Comparison of ENCODE assay signal across 2 cellular contexts in the genomic region with DNA sequence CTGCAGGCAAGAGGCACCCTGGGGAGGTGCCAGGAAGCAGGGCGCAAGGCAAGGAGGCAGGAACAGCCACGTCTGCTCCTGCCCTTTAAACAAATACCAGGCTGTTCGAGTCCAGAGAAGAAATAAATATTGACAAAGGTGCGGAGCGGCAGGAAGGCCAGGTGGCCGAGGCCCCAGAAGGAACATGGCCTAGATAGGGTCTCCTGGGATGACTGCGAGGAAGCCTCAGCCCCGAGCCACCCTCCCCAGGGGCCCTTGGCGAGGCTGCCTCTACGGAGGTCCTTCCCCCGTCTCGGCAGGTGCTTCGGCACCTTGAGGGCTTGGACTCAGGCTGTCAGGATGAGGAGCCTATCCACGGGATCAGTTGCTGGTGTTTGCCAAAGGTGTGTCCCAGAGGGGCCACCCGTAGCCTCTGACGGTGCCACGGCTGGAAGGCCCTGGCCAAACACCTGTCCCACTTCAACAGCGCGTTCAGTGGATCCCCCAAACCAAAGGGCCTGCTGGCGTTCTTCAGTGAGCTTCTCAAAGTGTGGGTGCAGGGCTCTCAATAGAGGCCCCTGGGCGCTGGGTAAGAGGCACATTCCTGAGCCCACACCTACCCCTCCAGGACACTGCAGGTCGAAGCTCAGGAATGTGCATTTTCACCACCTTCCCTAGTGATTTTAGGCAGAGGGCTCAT.
TF ChIP-seq lines count a peak whose summit lies in the region.

No MANE protein-coding gene starts in this region.

TF ChIP-seq in HepG2, 621 proteins besides CTCF, POLR2A, EP300 and RAD21 (continues in another document):
- TF ChIP-seq, protein P1, sequence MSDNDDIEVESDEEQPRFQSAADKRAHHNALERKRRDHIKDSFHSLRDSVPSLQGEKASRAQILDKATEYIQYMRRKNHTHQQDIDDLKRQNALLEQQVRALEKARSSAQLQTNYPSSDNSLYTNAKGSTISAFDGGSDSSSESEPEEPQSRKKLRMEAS (IDR thresholded peaks at IDR 0.05) = no peak
- no peak for TF ChIP-seq HNF4A (CRISPR knock-in tag; IDR thresholded peaks at IDR 0.05)
- TF ChIP-seq PCBP1 (IDR thresholded peaks at IDR 0.05; ENCODE audit: borderline replicate concordance, low read depth, low read length) = no peak
- TF ChIP-seq RCOR2 (CRISPR knock-in tag; IDR thresholded peaks at IDR 0.05) = no peak
- TF ChIP-seq, protein P2, sequence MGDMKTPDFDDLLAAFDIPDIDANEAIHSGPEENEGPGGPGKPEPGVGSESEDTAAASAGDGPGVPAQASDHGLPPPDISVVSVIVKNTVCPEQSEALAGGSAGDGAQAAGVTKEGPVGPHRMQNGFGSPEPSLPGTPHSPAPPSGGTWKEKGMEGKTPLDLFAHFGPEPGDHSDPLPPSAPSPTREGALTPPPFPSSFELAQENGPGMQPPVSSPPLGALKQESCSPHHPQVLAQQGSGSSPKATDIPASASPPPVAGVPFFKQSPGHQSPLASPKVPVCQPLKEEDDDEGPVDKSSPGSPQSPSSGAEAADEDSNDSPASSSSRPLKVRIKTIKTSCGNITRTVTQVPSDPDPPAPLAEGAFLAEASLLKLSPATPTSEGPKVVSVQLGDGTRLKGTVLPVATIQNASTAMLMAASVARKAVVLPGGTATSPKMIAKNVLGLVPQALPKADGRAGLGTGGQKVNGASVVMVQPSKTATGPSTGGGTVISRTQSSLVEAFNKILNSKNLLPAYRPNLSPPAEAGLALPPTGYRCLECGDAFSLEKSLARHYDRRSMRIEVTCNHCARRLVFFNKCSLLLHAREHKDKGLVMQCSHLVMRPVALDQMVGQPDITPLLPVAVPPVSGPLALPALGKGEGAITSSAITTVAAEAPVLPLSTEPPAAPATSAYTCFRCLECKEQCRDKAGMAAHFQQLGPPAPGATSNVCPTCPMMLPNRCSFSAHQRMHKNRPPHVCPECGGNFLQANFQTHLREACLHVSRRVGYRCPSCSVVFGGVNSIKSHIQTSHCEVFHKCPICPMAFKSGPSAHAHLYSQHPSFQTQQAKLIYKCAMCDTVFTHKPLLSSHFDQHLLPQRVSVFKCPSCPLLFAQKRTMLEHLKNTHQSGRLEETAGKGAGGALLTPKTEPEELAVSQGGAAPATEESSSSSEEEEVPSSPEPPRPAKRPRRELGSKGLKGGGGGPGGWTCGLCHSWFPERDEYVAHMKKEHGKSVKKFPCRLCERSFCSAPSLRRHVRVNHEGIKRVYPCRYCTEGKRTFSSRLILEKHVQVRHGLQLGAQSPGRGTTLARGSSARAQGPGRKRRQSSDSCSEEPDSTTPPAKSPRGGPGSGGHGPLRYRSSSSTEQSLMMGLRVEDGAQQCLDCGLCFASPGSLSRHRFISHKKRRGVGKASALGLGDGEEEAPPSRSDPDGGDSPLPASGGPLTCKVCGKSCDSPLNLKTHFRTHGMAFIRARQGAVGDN (CRISPR knock-in tag; IDR thresholded peaks at IDR 0.05) = peak; percentile 19; the same call in 1 of the 2 replicates
- TF ChIP-seq, protein P3, sequence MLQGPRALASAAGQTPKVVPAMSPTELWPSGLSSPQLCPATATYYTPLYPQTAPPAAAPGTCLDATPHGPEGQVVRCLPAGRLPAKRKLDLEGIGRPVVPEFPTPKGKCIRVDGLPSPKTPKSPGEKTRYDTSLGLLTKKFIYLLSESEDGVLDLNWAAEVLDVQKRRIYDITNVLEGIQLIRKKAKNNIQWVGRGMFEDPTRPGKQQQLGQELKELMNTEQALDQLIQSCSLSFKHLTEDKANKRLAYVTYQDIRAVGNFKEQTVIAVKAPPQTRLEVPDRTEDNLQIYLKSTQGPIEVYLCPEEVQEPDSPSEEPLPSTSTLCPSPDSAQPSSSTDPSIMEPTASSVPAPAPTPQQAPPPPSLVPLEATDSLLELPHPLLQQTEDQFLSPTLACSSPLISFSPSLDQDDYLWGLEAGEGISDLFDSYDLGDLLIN (CRISPR knock-in tag; IDR thresholded peaks at IDR 0.05; ENCODE audit: borderline replicate concordance) = no peak
- TF ChIP-seq ERF (CRISPR knock-in tag; IDR thresholded peaks at IDR 0.05) = no peak
- TF ChIP-seq, protein P4, sequence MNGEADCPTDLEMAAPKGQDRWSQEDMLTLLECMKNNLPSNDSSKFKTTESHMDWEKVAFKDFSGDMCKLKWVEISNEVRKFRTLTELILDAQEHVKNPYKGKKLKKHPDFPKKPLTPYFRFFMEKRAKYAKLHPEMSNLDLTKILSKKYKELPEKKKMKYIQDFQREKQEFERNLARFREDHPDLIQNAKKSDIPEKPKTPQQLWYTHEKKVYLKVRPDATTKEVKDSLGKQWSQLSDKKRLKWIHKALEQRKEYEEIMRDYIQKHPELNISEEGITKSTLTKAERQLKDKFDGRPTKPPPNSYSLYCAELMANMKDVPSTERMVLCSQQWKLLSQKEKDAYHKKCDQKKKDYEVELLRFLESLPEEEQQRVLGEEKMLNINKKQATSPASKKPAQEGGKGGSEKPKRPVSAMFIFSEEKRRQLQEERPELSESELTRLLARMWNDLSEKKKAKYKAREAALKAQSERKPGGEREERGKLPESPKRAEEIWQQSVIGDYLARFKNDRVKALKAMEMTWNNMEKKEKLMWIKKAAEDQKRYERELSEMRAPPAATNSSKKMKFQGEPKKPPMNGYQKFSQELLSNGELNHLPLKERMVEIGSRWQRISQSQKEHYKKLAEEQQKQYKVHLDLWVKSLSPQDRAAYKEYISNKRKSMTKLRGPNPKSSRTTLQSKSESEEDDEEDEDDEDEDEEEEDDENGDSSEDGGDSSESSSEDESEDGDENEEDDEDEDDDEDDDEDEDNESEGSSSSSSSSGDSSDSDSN (CRISPR knock-in tag; IDR thresholded peaks at IDR 0.05) = peak; percentile 31; the same call in 1 of the 2 replicates
- 0 out of 2 replicates have a peak, but pooled peaks have one; percentile 28 for TF ChIP-seq ZBTB7B (CRISPR knock-in tag; IDR thresholded peaks at IDR 0.05)
- no peak for TF ChIP-seq GZF1 (CRISPR knock-in tag; IDR thresholded peaks at IDR 0.05)
- TF ChIP-seq ZNF383 (CRISPR knock-in tag; IDR thresholded peaks at IDR 0.05; ENCODE audit: borderline replicate concordance) = no peak
- TF ChIP-seq MED8 (CRISPR knock-in tag; IDR thresholded peaks at IDR 0.05; ENCODE audit: insufficient replicate concordance) = peak; percentile 0
- TF ChIP-seq, protein P5, sequence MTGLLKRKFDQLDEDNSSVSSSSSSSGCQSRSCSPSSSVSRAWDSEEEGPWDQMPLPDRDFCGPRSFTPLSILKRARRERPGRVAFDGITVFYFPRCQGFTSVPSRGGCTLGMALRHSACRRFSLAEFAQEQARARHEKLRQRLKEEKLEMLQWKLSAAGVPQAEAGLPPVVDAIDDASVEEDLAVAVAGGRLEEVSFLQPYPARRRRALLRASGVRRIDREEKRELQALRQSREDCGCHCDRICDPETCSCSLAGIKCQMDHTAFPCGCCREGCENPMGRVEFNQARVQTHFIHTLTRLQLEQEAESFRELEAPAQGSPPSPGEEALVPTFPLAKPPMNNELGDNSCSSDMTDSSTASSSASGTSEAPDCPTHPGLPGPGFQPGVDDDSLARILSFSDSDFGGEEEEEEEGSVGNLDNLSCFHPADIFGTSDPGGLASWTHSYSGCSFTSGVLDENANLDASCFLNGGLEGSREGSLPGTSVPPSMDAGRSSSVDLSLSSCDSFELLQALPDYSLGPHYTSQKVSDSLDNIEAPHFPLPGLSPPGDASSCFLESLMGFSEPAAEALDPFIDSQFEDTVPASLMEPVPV (CRISPR knock-in tag; IDR thresholded peaks at IDR 0.05) = no peak
- TF ChIP-seq ZFP36L1 (CRISPR knock-in tag; IDR thresholded peaks at IDR 0.05) = no peak
- no peak for TF ChIP-seq NONO (IDR thresholded peaks at IDR 0.05)
- no peak for TF ChIP-seq NONO (CRISPR knock-in tag; conservative IDR thresholded peaks at IDR 0.05)

TF ChIP-seq in WTC11, 78 proteins besides CTCF, POLR2A, EP300 and RAD21:
- TF ChIP-seq FOXK1 (CRISPR knock-in tag; IDR thresholded peaks at IDR 0.05) = no peak
- TF ChIP-seq TCF7 (CRISPR knock-in tag; IDR thresholded peaks at IDR 0.05; ENCODE audit: low read depth) = no peak
- TF ChIP-seq, protein P6, sequence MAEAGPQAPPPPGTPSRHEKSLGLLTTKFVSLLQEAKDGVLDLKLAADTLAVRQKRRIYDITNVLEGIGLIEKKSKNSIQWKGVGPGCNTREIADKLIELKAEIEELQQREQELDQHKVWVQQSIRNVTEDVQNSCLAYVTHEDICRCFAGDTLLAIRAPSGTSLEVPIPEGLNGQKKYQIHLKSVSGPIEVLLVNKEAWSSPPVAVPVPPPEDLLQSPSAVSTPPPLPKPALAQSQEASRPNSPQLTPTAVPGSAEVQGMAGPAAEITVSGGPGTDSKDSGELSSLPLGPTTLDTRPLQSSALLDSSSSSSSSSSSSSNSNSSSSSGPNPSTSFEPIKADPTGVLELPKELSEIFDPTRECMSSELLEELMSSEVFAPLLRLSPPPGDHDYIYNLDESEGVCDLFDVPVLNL (CRISPR knock-in tag; IDR thresholded peaks at IDR 0.05; ENCODE audit: borderline replicate concordance, low read depth) = no peak
- TF ChIP-seq CREM (CRISPR knock-in tag; IDR thresholded peaks at IDR 0.05) = no peak
- TF ChIP-seq, protein P7, sequence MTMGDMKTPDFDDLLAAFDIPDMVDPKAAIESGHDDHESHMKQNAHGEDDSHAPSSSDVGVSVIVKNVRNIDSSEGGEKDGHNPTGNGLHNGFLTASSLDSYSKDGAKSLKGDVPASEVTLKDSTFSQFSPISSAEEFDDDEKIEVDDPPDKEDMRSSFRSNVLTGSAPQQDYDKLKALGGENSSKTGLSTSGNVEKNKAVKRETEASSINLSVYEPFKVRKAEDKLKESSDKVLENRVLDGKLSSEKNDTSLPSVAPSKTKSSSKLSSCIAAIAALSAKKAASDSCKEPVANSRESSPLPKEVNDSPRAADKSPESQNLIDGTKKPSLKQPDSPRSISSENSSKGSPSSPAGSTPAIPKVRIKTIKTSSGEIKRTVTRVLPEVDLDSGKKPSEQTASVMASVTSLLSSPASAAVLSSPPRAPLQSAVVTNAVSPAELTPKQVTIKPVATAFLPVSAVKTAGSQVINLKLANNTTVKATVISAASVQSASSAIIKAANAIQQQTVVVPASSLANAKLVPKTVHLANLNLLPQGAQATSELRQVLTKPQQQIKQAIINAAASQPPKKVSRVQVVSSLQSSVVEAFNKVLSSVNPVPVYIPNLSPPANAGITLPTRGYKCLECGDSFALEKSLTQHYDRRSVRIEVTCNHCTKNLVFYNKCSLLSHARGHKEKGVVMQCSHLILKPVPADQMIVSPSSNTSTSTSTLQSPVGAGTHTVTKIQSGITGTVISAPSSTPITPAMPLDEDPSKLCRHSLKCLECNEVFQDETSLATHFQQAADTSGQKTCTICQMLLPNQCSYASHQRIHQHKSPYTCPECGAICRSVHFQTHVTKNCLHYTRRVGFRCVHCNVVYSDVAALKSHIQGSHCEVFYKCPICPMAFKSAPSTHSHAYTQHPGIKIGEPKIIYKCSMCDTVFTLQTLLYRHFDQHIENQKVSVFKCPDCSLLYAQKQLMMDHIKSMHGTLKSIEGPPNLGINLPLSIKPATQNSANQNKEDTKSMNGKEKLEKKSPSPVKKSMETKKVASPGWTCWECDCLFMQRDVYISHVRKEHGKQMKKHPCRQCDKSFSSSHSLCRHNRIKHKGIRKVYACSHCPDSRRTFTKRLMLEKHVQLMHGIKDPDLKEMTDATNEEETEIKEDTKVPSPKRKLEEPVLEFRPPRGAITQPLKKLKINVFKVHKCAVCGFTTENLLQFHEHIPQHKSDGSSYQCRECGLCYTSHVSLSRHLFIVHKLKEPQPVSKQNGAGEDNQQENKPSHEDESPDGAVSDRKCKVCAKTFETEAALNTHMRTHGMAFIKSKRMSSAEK (CRISPR knock-in tag; IDR thresholded peaks at IDR 0.05; ENCODE audit: borderline replicate concordance) = no peak
